Comparison of ENCODE assay signal across 1 cellular context in genomic region chr6:12081776-12082175, GRCh38.
TF ChIP-seq lines count a peak whose summit lies in the region.

No MANE protein-coding gene starts in this region.

TF ChIP-seq in GM12878, 131 proteins besides CTCF, POLR2A, EP300 and RAD21:
- TF ChIP-seq, protein P1, sequence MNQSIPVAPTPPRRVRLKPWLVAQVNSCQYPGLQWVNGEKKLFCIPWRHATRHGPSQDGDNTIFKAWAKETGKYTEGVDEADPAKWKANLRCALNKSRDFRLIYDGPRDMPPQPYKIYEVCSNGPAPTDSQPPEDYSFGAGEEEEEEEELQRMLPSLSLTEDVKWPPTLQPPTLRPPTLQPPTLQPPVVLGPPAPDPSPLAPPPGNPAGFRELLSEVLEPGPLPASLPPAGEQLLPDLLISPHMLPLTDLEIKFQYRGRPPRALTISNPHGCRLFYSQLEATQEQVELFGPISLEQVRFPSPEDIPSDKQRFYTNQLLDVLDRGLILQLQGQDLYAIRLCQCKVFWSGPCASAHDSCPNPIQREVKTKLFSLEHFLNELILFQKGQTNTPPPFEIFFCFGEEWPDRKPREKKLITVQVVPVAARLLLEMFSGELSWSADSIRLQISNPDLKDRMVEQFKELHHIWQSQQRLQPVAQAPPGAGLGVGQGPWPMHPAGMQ (IDR thresholded peaks at IDR 0.05; ENCODE audit: borderline replicate concordance): no peak
- TF ChIP-seq ZSCAN29 (IDR thresholded peaks at IDR 0.05): no peak
- peak; percentile 59 for TF ChIP-seq EED (IDR thresholded peaks at IDR 0.05; ENCODE audit: low read depth)
- peak; percentile 66 for TF ChIP-seq RELB (IDR thresholded peaks at IDR 0.05; ENCODE audit: low read depth)
- 0 out of 4 replicates have a peak, but pooled peaks of 1 of the 2 experiments have one; percentile 55 for TF ChIP-seq CEBPB (IDR thresholded peaks at IDR 0.05; ENCODE audit: borderline replicate concordance in 1 of 2, low read depth in 2 of 2, low read length in 2 of 2)
- TF ChIP-seq PML (IDR thresholded peaks at IDR 0.05; ENCODE audit: low read length): no peak
- no peak for TF ChIP-seq ZNF274 (IDR thresholded peaks at IDR 0.05; ENCODE audit: insufficient read depth, insufficient read length)
- no peak for TF ChIP-seq USF1 (IDR thresholded peaks at IDR 0.05; ENCODE audit: borderline replicate concordance, extremely low read length, insufficient read depth, low read depth, low read length)
- TF ChIP-seq ZBED1 (IDR thresholded peaks at IDR 0.05; ENCODE audit: borderline replicate concordance): no peak
- TF ChIP-seq RUNX3 (IDR thresholded peaks at IDR 0.05; ENCODE audit: low read length): peak; percentile 69
- TF ChIP-seq NFIC (IDR thresholded peaks at IDR 0.05; ENCODE audit: low read depth, low read length): peak; percentile 20; the same call in 1 of the 2 replicates
- TF ChIP-seq NBN (IDR thresholded peaks at IDR 0.05): peak; percentile 65; the same call in 1 of the 2 replicates
- no peak for TF ChIP-seq TBL1XR1 (IDR thresholded peaks at IDR 0.05; ENCODE audit: low read depth, low read length)
- TF ChIP-seq ASH2L (IDR thresholded peaks at IDR 0.05; ENCODE audit: borderline replicate concordance, low read depth): no peak
- no peak for TF ChIP-seq CHD4 (IDR thresholded peaks at IDR 0.05)
- TF ChIP-seq NR2F1 (conservative IDR thresholded peaks at IDR 0.05): no peak
- no peak for TF ChIP-seq KLF5 (IDR thresholded peaks at IDR 0.05; ENCODE audit: partially characterized antibody)
- no peak for TF ChIP-seq TARDBP (IDR thresholded peaks at IDR 0.05; ENCODE audit: borderline replicate concordance)
- TF ChIP-seq PAX5 (IDR thresholded peaks at IDR 0.05; ENCODE audit: borderline replicate concordance, low read depth, low read length): no peak
- peak; percentile 80 for TF ChIP-seq SPI1 (IDR thresholded peaks at IDR 0.05; ENCODE audit: borderline replicate concordance, insufficient read depth, low read depth, low read length)
- TF ChIP-seq SREBF1 (IDR thresholded peaks at IDR 0.05; ENCODE audit: low read length): no peak
- TF ChIP-seq ZNF207 (IDR thresholded peaks at IDR 0.05; ENCODE audit: borderline replicate concordance): no peak
- TF ChIP-seq HDAC6 (IDR thresholded peaks at IDR 0.05; ENCODE audit: unreplicated experiment): no peak
- peak; percentile 67 for TF ChIP-seq IKZF1 (conservative IDR thresholded peaks at IDR 0.05)
- no peak for TF ChIP-seq SUZ12 (IDR thresholded peaks at IDR 0.05; ENCODE audit: unreplicated experiment)
- TF ChIP-seq MTA2 (IDR thresholded peaks at IDR 0.05; ENCODE audit: low read depth): peak; percentile 58; the same call in 1 of the 2 replicates
- peak; percentile 14; the same call in 1 of the 2 replicates for TF ChIP-seq ZNF384 (IDR thresholded peaks at IDR 0.05; ENCODE audit: borderline replicate concordance, low read depth, low read length)
- 0 out of 2 replicates have a peak, but pooled peaks have one; percentile 25 for TF ChIP-seq ZNF217 (IDR thresholded peaks at IDR 0.05)
- 0 out of 2 replicates have a peak, but pooled peaks have one; percentile 44 for TF ChIP-seq IRF4 (IDR thresholded peaks at IDR 0.05; ENCODE audit: low read depth, low read length)
- TF ChIP-seq POU2F2 (IDR thresholded peaks at IDR 0.05; ENCODE audit: borderline replicate concordance, low read depth, low read length): no peak
- no peak for TF ChIP-seq MEF2A (IDR thresholded peaks at IDR 0.05; ENCODE audit: insufficient read depth, low read depth, low read length)
- TF ChIP-seq, protein P2, sequence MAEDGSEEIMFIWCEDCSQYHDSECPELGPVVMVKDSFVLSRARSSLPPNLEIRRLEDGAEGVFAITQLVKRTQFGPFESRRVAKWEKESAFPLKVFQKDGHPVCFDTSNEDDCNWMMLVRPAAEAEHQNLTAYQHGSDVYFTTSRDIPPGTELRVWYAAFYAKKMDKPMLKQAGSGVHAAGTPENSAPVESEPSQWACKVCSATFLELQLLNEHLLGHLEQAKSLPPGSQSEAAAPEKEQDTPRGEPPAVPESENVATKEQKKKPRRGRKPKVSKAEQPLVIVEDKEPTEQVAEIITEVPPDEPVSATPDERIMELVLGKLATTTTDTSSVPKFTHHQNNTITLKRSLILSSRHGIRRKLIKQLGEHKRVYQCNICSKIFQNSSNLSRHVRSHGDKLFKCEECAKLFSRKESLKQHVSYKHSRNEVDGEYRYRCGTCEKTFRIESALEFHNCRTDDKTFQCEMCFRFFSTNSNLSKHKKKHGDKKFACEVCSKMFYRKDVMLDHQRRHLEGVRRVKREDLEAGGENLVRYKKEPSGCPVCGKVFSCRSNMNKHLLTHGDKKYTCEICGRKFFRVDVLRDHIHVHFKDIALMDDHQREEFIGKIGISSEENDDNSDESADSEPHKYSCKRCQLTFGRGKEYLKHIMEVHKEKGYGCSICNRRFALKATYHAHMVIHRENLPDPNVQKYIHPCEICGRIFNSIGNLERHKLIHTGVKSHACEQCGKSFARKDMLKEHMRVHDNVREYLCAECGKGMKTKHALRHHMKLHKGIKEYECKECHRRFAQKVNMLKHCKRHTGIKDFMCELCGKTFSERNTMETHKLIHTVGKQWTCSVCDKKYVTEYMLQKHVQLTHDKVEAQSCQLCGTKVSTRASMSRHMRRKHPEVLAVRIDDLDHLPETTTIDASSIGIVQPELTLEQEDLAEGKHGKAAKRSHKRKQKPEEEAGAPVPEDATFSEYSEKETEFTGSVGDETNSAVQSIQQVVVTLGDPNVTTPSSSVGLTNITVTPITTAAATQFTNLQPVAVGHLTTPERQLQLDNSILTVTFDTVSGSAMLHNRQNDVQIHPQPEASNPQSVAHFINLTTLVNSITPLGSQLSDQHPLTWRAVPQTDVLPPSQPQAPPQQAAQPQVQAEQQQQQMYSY (CRISPR knock-in tag; IDR thresholded peaks at IDR 0.05): no peak
- no peak for TF ChIP-seq MYC (IDR thresholded peaks at IDR 0.05; ENCODE audit: insufficient read depth, insufficient read length, insufficient replicate concordance, low read length, severe bottlenecking)
- TF ChIP-seq HDGF (IDR thresholded peaks at IDR 0.05): no peak
- TF ChIP-seq IKZF2 (IDR thresholded peaks at IDR 0.05): peak; percentile 87
- TF ChIP-seq E2F8 (IDR thresholded peaks at IDR 0.05; ENCODE audit: low read depth, partially characterized antibody): no peak
